Comparison of ENCODE assay signal across 13 cellular contexts in genomic region chr12:48261773-48262172, GRCh38.
"Had no signal": no experiment of that assay in that cellular context is flagged by ENCODE, and none has a peak within 500 bp of the region (broad histone marks: within the 10 kb centered on the region; RNA-seq: fewer than 3 reads in every experiment).

No MANE protein-coding gene starts in this region.

- H3K27ac ChIP-seq: colonic mucosa, coronary artery, dorsolateral prefrontal cortex, epithelial cell of prostate, esophagus muscularis mucosa, esophagus squamous epithelium, foreskin keratinocyte, gastrocnemius medialis, gastroesophageal sphincter, heart left ventricle, heart right ventricle had no signal

- H3K4me1 ChIP-seq: colonic mucosa, esophagus muscularis mucosa, esophagus squamous epithelium, foreskin keratinocyte, gastrocnemius medialis, gastroesophageal sphincter, heart left ventricle, heart right ventricle had no signal

- H3K4me3 ChIP-seq: colonic mucosa, coronary artery, dorsolateral prefrontal cortex, esophagus muscularis mucosa, esophagus squamous epithelium, gastrocnemius medialis, gastroesophageal sphincter, heart left ventricle, heart right ventricle had no signal

- H3K9me3 ChIP-seq: colonic mucosa, esophagus muscularis mucosa, esophagus squamous epithelium, gastrocnemius medialis, gastroesophageal sphincter had no signal

- H3K36me3 ChIP-seq: colonic mucosa, esophagus muscularis mucosa, esophagus squamous epithelium, gastrocnemius medialis, gastroesophageal sphincter, heart left ventricle, heart right ventricle had no signal

- ATAC-seq: effector memory CD8-positive, alpha-beta T cell; esophagus mucosa; foreskin keratinocyte; gastrocnemius medialis; gastroesophageal sphincter; heart left ventricle; heart right ventricle had no signal
